ENCODE assay signal across 11 cellular contexts in the genomic region with DNA sequence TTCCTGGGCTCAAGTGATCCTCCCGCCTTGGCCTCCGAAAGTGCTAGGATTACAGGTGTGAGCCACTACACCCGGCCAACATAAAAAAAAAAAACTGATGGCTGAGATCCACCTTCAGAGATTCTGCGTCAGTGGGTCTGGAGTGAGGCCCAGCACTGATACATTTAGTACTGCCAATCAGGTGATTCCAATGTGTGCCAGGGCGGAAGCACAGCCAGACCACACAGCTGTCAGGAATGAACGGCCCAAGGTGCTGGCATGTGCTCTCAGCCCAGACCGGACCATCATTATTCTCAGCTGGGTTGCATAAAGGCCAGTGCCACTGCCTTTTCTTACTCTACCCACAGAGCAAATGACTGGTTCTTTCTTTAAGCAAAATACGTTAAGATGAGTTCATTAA. TPM values are rescaled to one million over a fixed set of nuclear protein-coding genes. Genes with fewer than 3 reads are reported as not detected.
DNase-seq lines count a peak whose midpoint lies in the region; ATAC-seq and TF ChIP-seq lines count a peak whose summit lies in the region.
"Had no signal": no experiment of that assay in that cellular context is flagged by ENCODE, and none has a peak within 500 bp of the region (broad histone marks: within the 10 kb centered on the region; RNA-seq: fewer than 3 reads in every experiment).

No MANE protein-coding gene starts in this region.

- H3K27ac ChIP-seq in esophagus (ENCODE audit: low read depth in 2 of 2, low read length in 1 of 2) (peak overlapping the region; percentile 62 to 87), right lobe of liver (peak overlapping the region; percentile 38 to 68 (median 43)), substantia nigra (ENCODE audit: low read depth, low read length, poor library complexity, severe bottlenecking) (no peak overlapping the region), adrenal gland (no peak overlapping the region)
- H3K27ac ChIP-seq: coronary artery, neutrophil had no signal

- no peaks in the 10 kb centered on the region for H3K36me3 ChIP-seq in NT2/D1 (ENCODE audit: insufficient read depth, insufficient read length, low read length)
- no peaks in the 10 kb centered on the region for H3K36me3 ChIP-seq in esophagus (ENCODE audit: control insufficient read depth in 2 of 2, insufficient read depth in 2 of 2, low read length in 1 of 2)
- H3K36me3 ChIP-seq in right lobe of liver = no peaks in the 10 kb centered on the region
- H3K36me3 ChIP-seq in adrenal gland (replicated peaks in 1 of 2) = no peaks in the 10 kb centered on the region
- H3K36me3 ChIP-seq: neutrophil had no signal

- H3K9ac ChIP-seq in NT2/D1 (ENCODE audit: insufficient read length, low read depth) = peak overlapping the region; percentile 24

- H3K4me1 ChIP-seq in NT2/D1 (ENCODE audit: insufficient read depth, insufficient read length) (peaks cover 4% of the 10 kb centered on the region), esophagus (ENCODE audit: control insufficient read depth in 2 of 2, insufficient read depth in 2 of 2, low read length in 1 of 2) (no peaks in the 10 kb centered on the region), right lobe of liver (peaks cover 0 to 12% (median 0%) of the 10 kb centered on the region in 4 donors), adrenal gland (replicated peaks in 1 of 2) (no peaks in the 10 kb centered on the region)

- no peak overlapping the region for H3K4me3 ChIP-seq in NT2/D1 (ENCODE audit: insufficient read length, low read depth)
- no peak overlapping the region for H3K4me3 ChIP-seq in esophagus (ENCODE audit: low read depth in 1 of 2, low read length in 2 of 2)
- H3K4me3 ChIP-seq in right lobe of liver = no peak overlapping the region
- no peak overlapping the region for H3K4me3 ChIP-seq in adrenal gland
- H3K4me3 ChIP-seq: coronary artery had no signal

- no peaks in the 10 kb centered on the region for H3K27me3 ChIP-seq in NT2/D1 (ENCODE audit: insufficient read depth, insufficient read length)
- no peaks in the 10 kb centered on the region for H3K27me3 ChIP-seq in esophagus (ENCODE audit: control insufficient read depth in 1 of 2, insufficient read depth in 2 of 2, low read length in 2 of 2)
- no peaks in the 10 kb centered on the region for H3K27me3 ChIP-seq in right lobe of liver
- H3K27me3 ChIP-seq in adrenal gland = no peaks in the 10 kb centered on the region

- TF ChIP-seq POLR2A in right lobe of liver (IDR thresholded peaks at IDR 0.05) (no peak), adrenal gland (IDR thresholded peaks at IDR 0.05) (no peak)

- H3K9me3 ChIP-seq in NT2/D1 (ENCODE audit: insufficient read depth, low read length) (no peaks in the 10 kb centered on the region), esophagus (ENCODE audit: control insufficient read depth in 2 of 2, insufficient read depth in 1 of 2, low read depth in 1 of 2, low read length in 1 of 2) (no peaks in the 10 kb centered on the region), right lobe of liver (no peaks in the 10 kb centered on the region), adrenal gland (replicated peaks in 1 of 3) (no peaks in the 10 kb centered on the region)
- H3K9me3 ChIP-seq: neutrophil had no signal

- TF ChIP-seq CTCF in right lobe of liver (IDR thresholded peaks at IDR 0.05) = no peak
- TF ChIP-seq CTCF in adrenal gland (IDR thresholded peaks at IDR 0.05) = no peak

- 44 to 53% methylated on average over 8 of the region's 8 CpGs for WGBS in esophagus, 2 donors
- 59% methylated on average over 4 of the region's 8 CpGs for WGBS in right lobe of liver (ENCODE audit: insufficient coverage, low coverage, low lambda C conversion rate, missing lambda C conversion rate)
- WGBS in adrenal gland, 4 donors = 80 to 95% (median 93%) methylated on average over 8 of the region's 8 CpGs

- intact Hi-C loops in right lobe of liver (cut with DNase I) (no loop called here), adrenal gland (cut with DNase I) (no loop called here)

- DNase-seq in NT2/D1 (ENCODE audit: low read depth, low spot score) (no peak), right lobe of liver (peak; percentile 76 to 88 (median 81)), substantia nigra (lab: John Stamatoyannopoulos, UW) (peak in 31 of 49 donors; percentile 1 to 65 (median 22)), adrenal gland (no peak), cerebellar cortex (ENCODE audit: low spot score) (no peak), NCI-H1930 (lab: John Stamatoyannopoulos, UW) (no peak), NCI-H446 treated with DMSO at 0.1 percent for 48 hours (lab: John Stamatoyannopoulos, UW) (no peak)
- DNase-seq: OCI-M1 had no signal

- ATAC-seq in right lobe of liver = peak; percentile 78 to 91 (median 88)

RNA-seq across cellular contexts. Expression of a gene that starts 1.2 kb away (rescaled TPM):
- polyA plus RNA-seq in esophagus = under 1 TPM; 0.16 to 0.41 TPM
- total RNA-seq in right lobe of liver = under 1 TPM in 5 of 6 experiments, not detected in 1; 0.11 to 0.55 (median 0.31) TPM
- not detected for total RNA-seq in adrenal gland
- polyA plus RNA-seq in adrenal gland = under 1 TPM in 1 of 3 donors, not detected in 2; 0.03 TPM

Comparison
In these comparisons a context has a peak if more than half of its experiments do, and no peak if none do; other contexts are left out.
1. DNase-seq: peak in right lobe of liver (3 of 3) and substantia nigra (31 of 49); none in NT2/D1 (single experiment), adrenal gland (0 of 7), cerebellar cortex (single experiment), NCI-H1930 (0 of 2) and NCI-H446 treated with DMSO at 0.1 percent for 48 hours (single experiment).
2. H3K27ac ChIP-seq: peak in esophagus (2 of 2) and right lobe of liver (3 of 3); none in substantia nigra (single experiment) and adrenal gland (0 of 5).